Comparison of ENCODE assay signal across 8 cellular contexts in genomic region chr9:100083448-100084144, GRCh38. TPM values are rescaled to one million over a fixed set of nuclear protein-coding genes. Genes with fewer than 3 reads are reported as not detected.
DNase-seq lines count a peak whose midpoint lies in the region; ATAC-seq, FAIRE-seq and TF ChIP-seq lines count a peak whose summit lies in the region.

No MANE protein-coding gene starts in this region.

- H2AFZ ChIP-seq in GM12878 (ENCODE audit: control insufficient read depth, low read depth, low read length) = no peak overlapping the region

- no peaks in the 10 kb centered on the region for H3K9me3 ChIP-seq in GM12878 (replicated peaks; ENCODE audit: control insufficient read depth, insufficient read depth, low read length)
- no peaks in the 10 kb centered on the region for H3K9me3 ChIP-seq in breast epithelium

- TF ChIP-seq CTCF in GM12878 (IDR thresholded peaks at IDR 0.05 in 2 of 3, conservative IDR thresholded peaks at IDR 0.05 in 1 of 3; ENCODE audit: control insufficient read depth in 2 of 3, extremely low read depth in 1 of 3, insufficient read depth in 1 of 3, low read depth in 3 of 3, low read length in 3 of 3) (no peak), breast epithelium (IDR thresholded peaks at IDR 0.05) (no peak)

- H3K27ac Mint-ChIP-seq in naive thymus-derived CD8-positive, alpha-beta T cell = peak overlapping the region in 4 of 10 donors; percentile 26 to 53 (median 30)

- H3K36me3 ChIP-seq in GM12878 (ENCODE audit: control insufficient read depth in 2 of 2, insufficient read depth in 2 of 2, low read length in 1 of 2) = no peaks in the 10 kb centered on the region; a peak in 1 of 4 replicates
- no peaks in the 10 kb centered on the region for H3K36me3 ChIP-seq in breast epithelium

- in situ Hi-C loops in GM12878 (cut with MboI) = no loop called here

- RAD21 ChIA-PET in GM12878 (lab: Charles Lee; ENCODE audit: unreplicated experiment) = interaction anchor here (0.9 to 4.5 kb wide), 11 partner anchors 12 to 265 kb away, joined by 3 to 39 read pairs (median 6); no protein-coding TSS in a partner anchor

- peak; percentile 45 for ATAC-seq in GM18511 (IDR thresholded peaks at IDR 0.05; ENCODE audit: unreplicated experiment)
- peak; percentile 36 for ATAC-seq in GM21526 (IDR thresholded peaks at IDR 0.05; ENCODE audit: low FRiP score, unreplicated experiment)
- ATAC-seq in HG03354 (IDR thresholded peaks at IDR 0.05; ENCODE audit: poor library complexity, severe bottlenecking, unreplicated experiment) = peak; percentile 51
- ATAC-seq in GM12878 = peak; percentile 61
- ATAC-seq in naive thymus-derived CD8-positive, alpha-beta T cell = no peak

- POLR2A ChIA-PET in GM12878 (lab: Charles Lee) = interaction anchor here (0.8 to 1.7 kb wide), 4 partner anchors 14 to 52 kb away, joined by 3 to 5 read pairs (median 3); no protein-coding TSS in a partner anchor
- POLR2A ChIA-PET in naive thymus-derived CD8-positive, alpha-beta T cell (lab: Charles Lee) = no interaction called here

- no peak for TF ChIP-seq POLR2A in GM12878 (IDR thresholded peaks at IDR 0.05; ENCODE audit: low read depth, low read length)
- TF ChIP-seq POLR2A in breast epithelium (IDR thresholded peaks at IDR 0.05) = no peak

- H3K79me2 ChIP-seq in GM12878 (ENCODE audit: control insufficient read depth, insufficient read depth, low read length) = peaks cover 94% of the 10 kb centered on the region

- H3K27me3 Mint-ChIP-seq in naive thymus-derived CD8-positive, alpha-beta T cell = no peaks in the 10 kb centered on the region

- H3K4me3 ChIP-seq in GM12878 (peak overlapping the region; percentile 61), breast epithelium (no peak overlapping the region)

- CTCF ChIA-PET in GM12878 (lab: Yijun Ruan, JAX) = interaction anchor here (0.7 to 5.4 kb wide), 6 partner anchors 12 to 135 kb away, joined by 3 to 35 read pairs (median 4); partner anchors contain the start of gene ERP44

- no peak; a peak in 1 of 4 replicates for TF ChIP-seq EP300 in GM12878 (IDR thresholded peaks at IDR 0.05; ENCODE audit: borderline replicate concordance in 1 of 2, control insufficient read depth in 1 of 2, low read depth in 2 of 2, low read length in 2 of 2)

- no TSS peak for BruUV-seq in GM12878 (replicated peaks; lab: Mats Ljungman, UMichigan)

- 0 out of 2 replicates have a peak, but pooled peaks have one; percentile 9 for TF ChIP-seq RAD21 in GM12878 (IDR thresholded peaks at IDR 0.05; ENCODE audit: insufficient read depth, low read depth, low read length)

- WGBS in GM12878 (ENCODE audit: insufficient coverage, insufficient replicate concordance, low lambda C conversion rate, missing lambda C conversion rate) = under 1% methylated on average over 5 of the region's 5 CpGs

- H3K9ac ChIP-seq in GM12878 (ENCODE audit: control insufficient read depth, insufficient read depth, low read length) = peak overlapping the region; percentile 49

- no peak for FAIRE-seq in GM12878 (lab: Jason Lieb, UNC)

- peaks cover 0 to 2% (median 0%) of the 10 kb centered on the region in 3 donors for H3K36me3 Mint-ChIP-seq in naive thymus-derived CD8-positive, alpha-beta T cell

- H3K9me3 Mint-ChIP-seq in naive thymus-derived CD8-positive, alpha-beta T cell = no peaks in the 10 kb centered on the region

- DNase-seq in GM12878 (ENCODE audit: low read depth, low spot score) (no peak), NCI-H748 treated with DMSO at 0.1 percent for 48 hours (lab: John Stamatoyannopoulos, UW) (no peak), NCI-H2081 (lab: John Stamatoyannopoulos, UW) (no peak), breast epithelium (ENCODE audit: low spot score in 2 of 2) (no peak)
- no peak for DNase-seq in naive thymus-derived CD8-positive, alpha-beta T cell

- H3K4me1 ChIP-seq in GM12878 (ENCODE audit: control insufficient read depth, insufficient read depth, low read length) (peaks cover 35% of the 10 kb centered on the region), breast epithelium (no peaks in the 10 kb centered on the region)

- H3K27me3 ChIP-seq in GM12878 (replicated peaks in 1 of 2; ENCODE audit: control insufficient read depth in 2 of 2, insufficient read depth in 2 of 2, low read length in 1 of 2) = no peaks in the 10 kb centered on the region
- no peaks in the 10 kb centered on the region for H3K27me3 ChIP-seq in breast epithelium

- intact Hi-C loops in GM12878 (cut with micrococcal nuclease; ENCODE audit: unreplicated experiment) (loop anchor here (1.0 to 5.0 kb wide), 5 partner anchors 16 to 261 kb away; partner anchors contain the start of genes INVS and NR4A3), breast epithelium (cut with DNase I; ENCODE audit: low total_unique reads) (no loop called here)

- peaks cover 38 to 89% (median 76%) of the 10 kb centered on the region in 4 donors for H3K4me1 Mint-ChIP-seq in naive thymus-derived CD8-positive, alpha-beta T cell

- peak overlapping the region in 5 of 10 donors; percentile 1 to 70 (median 7) for H3K4me3 Mint-ChIP-seq in naive thymus-derived CD8-positive, alpha-beta T cell

- 0 out of 2 replicates have a peak, but pooled peaks cover 2% of the 10 kb centered on the region for H4K20me1 ChIP-seq in GM12878 (ENCODE audit: control insufficient read depth, insufficient read depth)

- peak overlapping the region; percentile 96 for H3K4me2 ChIP-seq in GM12878 (ENCODE audit: control insufficient read depth, insufficient read depth)

- SMC1A ChIA-PET in GM12878 (lab: Charles Lee; ENCODE audit: uncharacterized antibody, unreplicated experiment) = interaction anchor here (0.5 to 5.2 kb wide), 10 partner anchors 10 to 218 kb away, joined by 3 to 63 read pairs (median 8); no protein-coding TSS in a partner anchor

- H3K27ac ChIP-seq in GM12878 (ENCODE audit: control insufficient read depth, insufficient read depth) (peak overlapping the region; percentile 94), breast epithelium (no peak overlapping the region)

TF ChIP-seq in GM12878, 131 proteins besides CTCF, POLR2A, EP300 and RAD21 (continues in another document):
- no peak; the same call in 1 of the 2 replicates for TF ChIP-seq SMC3 (IDR thresholded peaks at IDR 0.05; ENCODE audit: borderline replicate concordance, low read length)
- no peak for TF ChIP-seq NR2C2 (IDR thresholded peaks at IDR 0.05; ENCODE audit: borderline replicate concordance, control insufficient read depth, insufficient read length, low read depth)
- no peak for TF ChIP-seq ELK1 (IDR thresholded peaks at IDR 0.05; ENCODE audit: low read depth, low read length)
- TF ChIP-seq KLF5 (IDR thresholded peaks at IDR 0.05; ENCODE audit: partially characterized antibody) = no peak
- no peak for TF ChIP-seq CBX3 (IDR thresholded peaks at IDR 0.05; ENCODE audit: borderline replicate concordance, low read depth)
- TF ChIP-seq ZNF207 (IDR thresholded peaks at IDR 0.05; ENCODE audit: borderline replicate concordance) = no peak

RNA-seq across cellular contexts. Expression of gene ERP44, which starts 15.2 kb away (rescaled TPM):
- total RNA-seq in GM12878 (2013; cell fraction: nucleolus; rRNA removed) = 30.7 and 36.2 TPM in 2 replicates
- total RNA-seq in GM12878 (2014; rRNA removed) = 18.4 and 19.1 TPM in 2 replicates
- 27.2 and 28.0 TPM in 2 replicates for total RNA-seq in GM12878 (2014; rRNA removed; fragmentation: Illumina TruSeq; extraction: Trizol)
- 20.1 and 21.2 TPM in 2 replicates for total RNA-seq in GM12878 (2021)
- polyA plus RNA-seq in GM12878 (2011; ENCODE audit: low read depth) = 16.7 TPM
- 11.5 and 12.0 TPM in 2 replicates for polyA plus RNA-seq in GM12878 (2011; rRNA removed)
- 5.2 and 6.4 TPM in 2 replicates for polyA plus RNA-seq in GM12878 (2011; cell fraction: cytosol; rRNA removed)
- 7.1 and 8.6 TPM in 2 replicates for polyA plus RNA-seq in GM12878 (2011; cell fraction: nucleus; rRNA removed)
- 22.3 and 27.6 TPM in 2 replicates for polyA plus RNA-seq in GM12878 (2012)
- polyA plus RNA-seq in GM12878 (2014; fragmentation: Illumina TruSeq; extraction: Trizol) = 28.7 and 34.6 TPM in 2 replicates
- polyA plus RNA-seq in GM12878 (2014; fragmentation: Nextera tagmentation; extraction: Ambion mirVana) = 10 to 100 TPM; 13.5 to 14.4 TPM
- 17.3 TPM in 2 replicates for polyA plus RNA-seq in GM12878 (2014; rRNA removed)
- polyA plus RNA-seq in GM12878 (2016; fragmentation: Nextera tagmentation; extraction: Ambion mirVana) = 10 to 100 TPM; 51.2 to 52.4 TPM
- 4.8 and 6.7 TPM in 2 replicates for polyA minus RNA-seq in GM12878 (2011; rRNA and poly(A)+ RNA removed)
- polyA minus RNA-seq in GM12878 (2011; cell fraction: cytosol; rRNA and poly(A)+ RNA removed) = 3.9 and 6.3 TPM in 2 replicates
- polyA minus RNA-seq in GM12878 (2011; cell fraction: nucleus; rRNA and poly(A)+ RNA removed) = 10.2 and 17.9 TPM in 2 replicates
- total RNA-seq in naive thymus-derived CD8-positive, alpha-beta T cell = 10 to 100 TPM; 14.7 to 15.0 TPM
- 10 to 100 TPM; 28.0 to 35.0 (median 31.2) TPM for polyA plus RNA-seq in naive thymus-derived CD8-positive, alpha-beta T cell
- 10 to 100 TPM; 15.7 to 17.8 (median 17.7) TPM for total RNA-seq in breast epithelium

RNA-seq across cellular contexts. Expression of gene INVS, which starts 15.4 kb away (rescaled TPM):
- 76.3 and 79.8 TPM in 2 replicates for total RNA-seq in GM12878 (2013; cell fraction: nucleolus; rRNA removed)
- 20.7 and 20.8 TPM in 2 replicates for total RNA-seq in GM12878 (2014; rRNA removed)
- total RNA-seq in GM12878 (2014; rRNA removed; fragmentation: Illumina TruSeq; extraction: Trizol) = 14.0 and 15.3 TPM in 2 replicates
- 13.9 and 14.2 TPM in 2 replicates for total RNA-seq in GM12878 (2021)
- 5.3 TPM for polyA plus RNA-seq in GM12878 (2011; ENCODE audit: low read depth)
- 11.5 and 12.4 TPM in 2 replicates for polyA plus RNA-seq in GM12878 (2011; rRNA removed)
- 7.0 and 9.1 TPM in 2 replicates for polyA plus RNA-seq in GM12878 (2011; cell fraction: cytosol; rRNA removed)
- polyA plus RNA-seq in GM12878 (2011; cell fraction: nucleus; rRNA removed) = 18.3 and 19.0 TPM in 2 replicates
- 6.6 and 8.2 TPM in 2 replicates for polyA plus RNA-seq in GM12878 (2012)
- 11.4 and 13.0 TPM in 2 replicates for polyA plus RNA-seq in GM12878 (2014; fragmentation: Illumina TruSeq; extraction: Trizol)
- 1 to 10 TPM in 1 of 2 experiments, under 1 TPM in 1; 0.93 to 1.0 TPM for polyA plus RNA-seq in GM12878 (2014; fragmentation: Nextera tagmentation; extraction: Ambion mirVana)
- polyA plus RNA-seq in GM12878 (2014; rRNA removed) = 10.1 and 13.4 TPM in 2 replicates
- 10 to 100 TPM; 13.4 to 13.9 TPM for polyA plus RNA-seq in GM12878 (2016; fragmentation: Nextera tagmentation; extraction: Ambion mirVana)
- polyA minus RNA-seq in GM12878 (2011; rRNA and poly(A)+ RNA removed) = 24.2 and 36.5 TPM in 2 replicates
- 5.5 and 6.1 TPM in 2 replicates for polyA minus RNA-seq in GM12878 (2011; cell fraction: cytosol; rRNA and poly(A)+ RNA removed)
- polyA minus RNA-seq in GM12878 (2011; cell fraction: nucleus; rRNA and poly(A)+ RNA removed) = 28.4 and 34.3 TPM in 2 replicates
- 10 to 100 TPM; 20.1 to 22.1 TPM for total RNA-seq in naive thymus-derived CD8-positive, alpha-beta T cell
- 10 to 100 TPM in 1 of 3 donors, 1 to 10 TPM in 2; 5.5 to 10.5 (median 8.9) TPM for polyA plus RNA-seq in naive thymus-derived CD8-positive, alpha-beta T cell
- 10 to 100 TPM; 30.7 to 36.0 (median 34.7) TPM for total RNA-seq in breast epithelium

Comparison
In these comparisons a context has a peak if more than half of its experiments do, and no peak if none do; other contexts are left out.
1. ATAC-seq: peak in GM18511 (single experiment), GM21526 (single experiment), HG03354 (single experiment) and GM12878 (single experiment); none in naive thymus-derived CD8-positive, alpha-beta T cell (0 of 2).